In genomic region chr5:115322729-115323128, GRCh38 we compare ENCODE assay signal across 35 cellular contexts. TPM values are rescaled to one million over a fixed set of nuclear protein-coding genes. Genes with fewer than 3 reads are reported as not detected.
DNase-seq lines count a peak whose midpoint lies in the region; ATAC-seq, FAIRE-seq and TF ChIP-seq lines count a peak whose summit lies in the region.
"Had no signal": no experiment of that assay in that cellular context is flagged by ENCODE, and none has a peak within 500 bp of the region (broad histone marks: within the 10 kb centered on the region; RNA-seq: fewer than 3 reads in every experiment).

No MANE protein-coding gene starts in this region.

- WGBS in SK-N-SH (ENCODE audit: low lambda C conversion rate) = 46% methylated on average over 2 of the region's 2 CpGs
- 38% methylated on average over 2 of the region's 2 CpGs for WGBS in A549 (ENCODE audit: missing lambda C conversion rate)

- CTCF ChIA-PET in SK-N-SH (lab: Yijun Ruan, JAX) (no interaction called here), A549 (lab: Yijun Ruan, JAX) (interaction anchor here (1.4 kb wide), 1 partner anchor 13 kb away, joined by 4 read pairs; no protein-coding TSS in a partner anchor)

- TF ChIP-seq RAD21 in SK-N-SH (IDR thresholded peaks at IDR 0.05; ENCODE audit: low read length) = no peak
- TF ChIP-seq RAD21 in A549 (conservative IDR thresholded peaks at IDR 0.05 in 1 of 2, IDR thresholded peaks at IDR 0.05 in 1 of 2) = no peak

- no peak for TF ChIP-seq EP300 in SK-N-SH (IDR thresholded peaks at IDR 0.05; ENCODE audit: borderline replicate concordance in 1 of 2, low read depth in 1 of 2, low read length in 1 of 2)
- TF ChIP-seq EP300 in A549 (IDR thresholded peaks at IDR 0.05) = no peak

- POLR2A ChIA-PET in SK-N-SH (lab: Yijun Ruan, JAX) (no interaction called here), A549 (lab: Yijun Ruan, JAX) (no interaction called here)

- TF ChIP-seq CTCF in SK-N-SH (IDR thresholded peaks at IDR 0.05) = no peak
- no peak for TF ChIP-seq CTCF in A549 (IDR thresholded peaks at IDR 0.05)
- no peak for TF ChIP-seq CTCF in astrocyte (IDR thresholded peaks at IDR 0.05; ENCODE audit: insufficient read depth, low read depth, low read length)
- TF ChIP-seq CTCF in bronchial epithelial cell (IDR thresholded peaks at IDR 0.05; ENCODE audit: insufficient read depth, low read length, severe bottlenecking) = no peak

- no peaks in the 10 kb centered on the region for H3F3A ChIP-seq in SK-N-SH (replicated peaks; ENCODE audit: insufficient read depth)

- no peaks in the 10 kb centered on the region for H3K36me3 Mint-ChIP-seq in astrocyte (ENCODE audit: low read depth, unreplicated experiment)
- H3K36me3 Mint-ChIP-seq: CD14-positive monocyte; CD4-positive, alpha-beta memory T cell; CD4-positive, CD25-positive, alpha-beta regulatory T cell; CD8-positive, alpha-beta memory T cell; CD8-positive, alpha-beta T cell had no signal

- DNase-seq in SK-N-SH = no peak
- DNase-seq in A549 (ENCODE audit: low read depth in 1 of 2, low spot score in 1 of 2) = no peak
- no peak for DNase-seq in astrocyte (ENCODE audit: low read depth)
- DNase-seq in bronchial epithelial cell (ENCODE audit: low read depth) = no peak
- DNase-seq in MV-4-11 (lab: John Stamatoyannopoulos, UW) = no peak
- DNase-seq in COLO668 (lab: John Stamatoyannopoulos, UW; ENCODE audit: unreplicated experiment) = no peak
- DNase-seq: 8988T; ACHN; AML-193; BE2C; C1 segment of cervical spinal cord; Caco-2; Calu3; CD4-positive, alpha-beta memory T cell; CD4-positive, alpha-beta T cell; CD4-positive, CD25-positive, alpha-beta regulatory T cell; CD8-positive, alpha-beta memory T cell; CD8-positive, alpha-beta T cell; COR-L47; DMS 273 treated with DMSO at 0.1 percent for 48 hours; DMS153; DMS53; DMS79; DMS79 treated with DMSO at 0.1 percent for 48 hours; DND-41; EL had no signal

- H2AFZ ChIP-seq in SK-N-SH (ENCODE audit: low read depth) (no peak overlapping the region), astrocyte (ENCODE audit: low read depth, low read length) (no peak overlapping the region)

- H3K27me3 ChIP-seq in SK-N-SH (ENCODE audit: insufficient read depth) = no peaks in the 10 kb centered on the region
- H3K27me3 ChIP-seq in astrocyte (ENCODE audit: insufficient read depth, low read length) = no peaks in the 10 kb centered on the region
- H3K27me3 ChIP-seq in bronchial epithelial cell (ENCODE audit: control insufficient read depth, insufficient read depth, low read length) = no peaks in the 10 kb centered on the region
- H3K27me3 ChIP-seq: BLaER1; BLaER1 treated with 17β-estradiol and CSF1 and Interleukin-3, amounts not matched to agents 10 nM and 100 nM had no signal

- H3K27me3 Mint-ChIP-seq in astrocyte (ENCODE audit: low read depth, unreplicated experiment) = no peaks in the 10 kb centered on the region

- H3K4me3 ChIP-seq in SK-N-SH (ENCODE audit: low read depth in 2 of 2, low read length in 1 of 2) (no peak overlapping the region), A549 (no peak overlapping the region), astrocyte (ENCODE audit: insufficient read depth, low read depth, low read length) (no peak overlapping the region), bronchial epithelial cell (ENCODE audit: low read depth, low read length) (no peak overlapping the region)
- H3K4me3 ChIP-seq: BLaER1; BLaER1 treated with 17β-estradiol and CSF1 and Interleukin-3, amounts not matched to agents 10 nM and 100 nM had no signal

- no peaks in the 10 kb centered on the region for H3K9me2 ChIP-seq in SK-N-SH

- H3K4me2 ChIP-seq in SK-N-SH (no peak overlapping the region), A549 (no peak overlapping the region), astrocyte (ENCODE audit: low read length) (no peak overlapping the region)
- H3K4me2 ChIP-seq: BLaER1; BLaER1 treated with 17β-estradiol and CSF1 and Interleukin-3, amounts not matched to agents 10 nM and 100 nM had no signal

- no peak overlapping the region for H3K27ac Mint-ChIP-seq in astrocyte (ENCODE audit: unreplicated experiment)
- H3K27ac Mint-ChIP-seq: B cell; CD14-positive monocyte; CD4-positive, alpha-beta memory T cell; CD4-positive, alpha-beta T cell; CD4-positive, CD25-positive, alpha-beta regulatory T cell; CD8-positive, alpha-beta memory T cell; CD8-positive, alpha-beta T cell had no signal

- H3K9me3 ChIP-seq in SK-N-SH = no peaks in the 10 kb centered on the region
- no peaks in the 10 kb centered on the region for H3K9me3 ChIP-seq in A549
- no peaks in the 10 kb centered on the region for H3K9me3 ChIP-seq in astrocyte (ENCODE audit: insufficient read depth, low read depth, low read length)
- H3K9me3 ChIP-seq: BE2C, BLaER1, Caco-2 had no signal

- no peak overlapping the region for H3K27ac ChIP-seq in SK-N-SH (ENCODE audit: low read depth in 2 of 2, low read length in 1 of 2)
- H3K27ac ChIP-seq in A549 = no peak overlapping the region
- H3K27ac ChIP-seq in astrocyte (ENCODE audit: low read depth, low read length) = no peak overlapping the region
- H3K27ac ChIP-seq: 22Rv1; BLaER1; BLaER1 treated with 17β-estradiol and CSF1 and Interleukin-3, amounts not matched to agents 10 nM and 100 nM; C4-2B had no signal

- peaks cover 5% of the 10 kb centered on the region for H3K9me3 Mint-ChIP-seq in astrocyte (ENCODE audit: unreplicated experiment)
- H3K9me3 Mint-ChIP-seq: CD4-positive, alpha-beta memory T cell; CD4-positive, alpha-beta T cell; CD8-positive, alpha-beta memory T cell; CD8-positive, alpha-beta T cell had no signal

- no peak for ATAC-seq in SK-N-SH treated with all-trans-retinoic acid at 6 μM for 48 hours
- ATAC-seq in A549 = no peak
- ATAC-seq in GM18511 (IDR thresholded peaks at IDR 0.05; ENCODE audit: unreplicated experiment) = no peak
- ATAC-seq: CD8-positive, alpha-beta T cell had no signal

- no peak overlapping the region for H3K9ac ChIP-seq in SK-N-SH
- H3K9ac ChIP-seq in astrocyte (ENCODE audit: low read length) = no peak overlapping the region
- H3K9ac ChIP-seq: BLaER1; BLaER1 treated with 17β-estradiol and CSF1 and Interleukin-3, amounts not matched to agents 10 nM and 100 nM had no signal

- H3K36me3 ChIP-seq in SK-N-SH (replicated peaks in 1 of 2; ENCODE audit: control insufficient read depth in 1 of 2, insufficient read depth in 2 of 2, low read length in 1 of 2) = no peaks in the 10 kb centered on the region
- no peaks in the 10 kb centered on the region for H3K36me3 ChIP-seq in astrocyte (ENCODE audit: insufficient read depth, low read length)
- H3K36me3 ChIP-seq in bronchial epithelial cell (ENCODE audit: control insufficient read depth, insufficient read depth, low read length) = no peaks in the 10 kb centered on the region
- H3K36me3 ChIP-seq: BE2C; BLaER1; BLaER1 treated with 17β-estradiol and CSF1 and Interleukin-3, amounts not matched to agents 10 nM and 100 nM had no signal

- H3K79me2 ChIP-seq in SK-N-SH (ENCODE audit: insufficient read depth) (no peaks in the 10 kb centered on the region), astrocyte (ENCODE audit: insufficient read depth, low read length) (no peaks in the 10 kb centered on the region)

- peaks cover 33% of the 10 kb centered on the region for H3K4me1 Mint-ChIP-seq in astrocyte (ENCODE audit: low read depth, unreplicated experiment)
- H3K4me1 Mint-ChIP-seq: B cell; CD14-positive monocyte; CD4-positive, alpha-beta memory T cell; CD4-positive, CD25-positive, alpha-beta regulatory T cell; CD8-positive, alpha-beta memory T cell had no signal

- H4K20me1 ChIP-seq in SK-N-SH (ENCODE audit: insufficient read depth) = no peaks in the 10 kb centered on the region
- H4K20me1 ChIP-seq in astrocyte (ENCODE audit: insufficient read depth, low read length) = no peaks in the 10 kb centered on the region
- H4K20me1 ChIP-seq: BLaER1; BLaER1 treated with 17β-estradiol and CSF1 and Interleukin-3, amounts not matched to agents 10 nM and 100 nM had no signal

- H3K4me1 ChIP-seq in SK-N-SH (ENCODE audit: control insufficient read depth in 1 of 2, insufficient read depth in 2 of 2, low read depth in 1 of 2, low read length in 1 of 2) (no peaks in the 10 kb centered on the region; a peak in 2 of 4 replicates), A549 (no peaks in the 10 kb centered on the region), astrocyte (ENCODE audit: insufficient read depth, low read length) (peaks cover 4% of the 10 kb centered on the region)
- H3K4me1 ChIP-seq: BE2C; BLaER1; BLaER1 treated with 17β-estradiol and CSF1 and Interleukin-3, amounts not matched to agents 10 nM and 100 nM; Caco-2 had no signal

- FAIRE-seq in A549 (lab: Jason Lieb, UNC) (peak; percentile 76), astrocyte (lab: Jason Lieb, UNC) (peak; percentile 50), bronchial epithelial cell (lab: Jason Lieb, UNC) (peak; percentile 13)
- FAIRE-seq: D721Med had no signal

- H3K4me3 Mint-ChIP-seq in astrocyte (ENCODE audit: unreplicated experiment) = no peak overlapping the region
- H3K4me3 Mint-ChIP-seq: B cell; CD14-positive monocyte; CD4-positive, alpha-beta memory T cell; CD4-positive, alpha-beta T cell; CD4-positive, CD25-positive, alpha-beta regulatory T cell; CD8-positive, alpha-beta memory T cell; CD8-positive, alpha-beta T cell had no signal

- no peak for TF ChIP-seq POLR2A in A549 (IDR thresholded peaks at IDR 0.05; ENCODE audit: low read length)

TF ChIP-seq in SK-N-SH, 30 proteins besides CTCF, POLR2A, EP300 and RAD21 (continues in another document):
- TF ChIP-seq ELF1 (IDR thresholded peaks at IDR 0.05) = no peak
- no peak for TF ChIP-seq YY1 (IDR thresholded peaks at IDR 0.05; ENCODE audit: low read depth)
- no peak for TF ChIP-seq GATA2 (CRISPR knock-in tag; IDR thresholded peaks at IDR 0.05)

TF ChIP-seq in A549, 52 proteins besides CTCF, POLR2A, EP300 and RAD21 (continues in another document):
- TF ChIP-seq BCL3 (IDR thresholded peaks at IDR 0.05) = no peak
- no peak for TF ChIP-seq ESRRA (IDR thresholded peaks at IDR 0.05; ENCODE audit: borderline replicate concordance, low read length)

RNA-seq across cellular contexts. Expression of gene CCDC112, which starts 26.3 kb away (rescaled TPM):
- 2.3 and 2.4 TPM in 2 replicates for polyA plus RNA-seq in SK-N-SH (2012; rRNA removed)
- polyA plus RNA-seq in SK-N-SH (2012; cell fraction: cytosol; rRNA removed) = 2.9 and 4.3 TPM in 2 replicates
- 1.9 and 2.3 TPM in 2 replicates for polyA plus RNA-seq in SK-N-SH (2012; cell fraction: nucleus; rRNA removed)
- polyA plus RNA-seq in A549 (2011; rRNA removed) = 3.5 and 8.6 TPM in 2 replicates
- polyA plus RNA-seq in A549 (2012; cell fraction: cytosol; rRNA removed) = 1.6 and 1.7 TPM in 2 replicates
- 1.2 and 1.5 TPM in 2 replicates for polyA plus RNA-seq in A549 (2012; cell fraction: nucleus; rRNA removed)
- polyA plus RNA-seq in A549 (2017; fragmentation: RNase III; extraction: RNeasy Plus Mini Kit Qiagen cat#74134 plus additional on column Dnase treatment) = 5.8 to 7.1 TPM (median 6.4 TPM) in 3 replicates
- 0.44 and 0.45 TPM in 2 replicates for polyA minus RNA-seq in A549 (2011; rRNA and poly(A)+ RNA removed)
- total RNA-seq in astrocyte = 10.5 and 13.0 TPM in 2 replicates
- total RNA-seq in bronchial epithelial cell = 4.5 and 4.9 TPM in 2 replicates
